Comparison of ENCODE assay signal across 11 cellular contexts in genomic region chr9:127388856-127389238, GRCh38. TPM values are rescaled to one million over a fixed set of nuclear protein-coding genes. Genes with fewer than 3 reads are reported as not detected.
DNase-seq lines count a peak whose midpoint lies in the region; ATAC-seq, FAIRE-seq and TF ChIP-seq lines count a peak whose summit lies in the region.
"Had no signal": no experiment of that assay in that cellular context is flagged by ENCODE, and none has a peak within 500 bp of the region (broad histone marks: within the 10 kb centered on the region; RNA-seq: fewer than 3 reads in every experiment).

No MANE protein-coding gene starts in this region.

- H3K4me1 ChIP-seq in foreskin keratinocyte (peaks cover 11% of the 10 kb centered on the region), small intestine (ENCODE audit: control insufficient read depth in 2 of 2, insufficient read depth in 1 of 2, low read depth in 1 of 2, low read length in 1 of 2) (peaks cover 2 to 7% of the 10 kb centered on the region in 2 donors), stomach (peaks cover 0 to 18% (median 0%) of the 10 kb centered on the region in 4 donors)
- H3K4me1 ChIP-seq: psoas muscle had no signal

- H3K9me3 ChIP-seq in small intestine (ENCODE audit: control insufficient read depth, low read depth): no peaks in the 10 kb centered on the region
- H3K9me3 ChIP-seq in stomach: no peaks in the 10 kb centered on the region
- H3K9me3 ChIP-seq: psoas muscle had no signal

- peak overlapping the region; percentile 76 for H3K27ac Mint-ChIP-seq in T-helper 1 cell treated with Interleukin-12 subunit alpha and Interleukin-12 subunit beta and Interleukin-4 antibody, amounts not matched to agents 30 μg/mL and 1 μg/mL, for 36 hours

- H3K27me3 ChIP-seq in foreskin keratinocyte (no peaks in the 10 kb centered on the region), small intestine (ENCODE audit: control insufficient read depth in 2 of 2, insufficient read depth in 2 of 2, low read length in 2 of 2) (no peaks in the 10 kb centered on the region), stomach (no peaks in the 10 kb centered on the region)

- TF ChIP-seq EP300 in stomach (IDR thresholded peaks at IDR 0.05): no peak

- H3K4me3 Mint-ChIP-seq in T-helper 1 cell treated with Interleukin-12 subunit alpha and Interleukin-12 subunit beta and Interleukin-4 antibody, amounts not matched to agents 30 μg/mL and 1 μg/mL, for 36 hours: peak overlapping the region; percentile 38

- H3K27me3 Mint-ChIP-seq in T-helper 1 cell treated with Interleukin-12 subunit alpha and Interleukin-12 subunit beta and Interleukin-4 antibody, amounts not matched to agents 30 μg/mL and 1 μg/mL, for 36 hours (ENCODE audit: low read depth): peaks cover 78% of the 10 kb centered on the region

- H3K27ac ChIP-seq in foreskin keratinocyte: peak overlapping the region; percentile 41
- H3K27ac ChIP-seq in small intestine (ENCODE audit: low read depth in 1 of 2, low read length in 1 of 2): peak overlapping the region; percentile 42 to 43
- no peak overlapping the region for H3K27ac ChIP-seq in stomach
- H3K27ac ChIP-seq: 22Rv1, psoas muscle had no signal

- peaks cover 22% of the 10 kb centered on the region for H3K4me1 Mint-ChIP-seq in T-helper 1 cell treated with Interleukin-12 subunit alpha and Interleukin-12 subunit beta and Interleukin-4 antibody, amounts not matched to agents 30 μg/mL and 1 μg/mL, for 36 hours (ENCODE audit: low read depth)

- intact Hi-C loops in stomach (cut with DNase I; ENCODE audit: low total_unique reads): no loop called here

- FAIRE-seq in small intestine (lab: Jason Lieb, UNC): no peak

- H3K4me3 ChIP-seq in small intestine (ENCODE audit: low read depth in 1 of 2, low read length in 2 of 2) (no peak overlapping the region), stomach (no peak overlapping the region)
- H3K4me3 ChIP-seq: psoas muscle had no signal

- H3K36me3 Mint-ChIP-seq in T-helper 1 cell treated with Interleukin-12 subunit alpha and Interleukin-12 subunit beta and Interleukin-4 antibody, amounts not matched to agents 30 μg/mL and 1 μg/mL, for 36 hours (ENCODE audit: low read depth): peaks cover 1% of the 10 kb centered on the region

- no peaks in the 10 kb centered on the region for H3K9me3 Mint-ChIP-seq in T-helper 1 cell treated with Interleukin-12 subunit alpha and Interleukin-12 subunit beta and Interleukin-4 antibody, amounts not matched to agents 30 μg/mL and 1 μg/mL, for 36 hours

- H3K36me3 ChIP-seq in small intestine (ENCODE audit: control insufficient read depth in 2 of 2, insufficient read depth in 2 of 2, low read length in 2 of 2): no peaks in the 10 kb centered on the region
- H3K36me3 ChIP-seq in stomach: peaks cover 0 to 11% (median 4%) of the 10 kb centered on the region in 4 donors

- no peak for TF ChIP-seq POLR2A in stomach (IDR thresholded peaks at IDR 0.05)

- no peak for ATAC-seq in foreskin keratinocyte
- ATAC-seq in GM19463 (IDR thresholded peaks at IDR 0.05; ENCODE audit: unreplicated experiment): no peak

- DNase-seq in T-helper 1 cell: no peak
- peak; percentile 68 for DNase-seq in SW480 (ENCODE audit: low spot score)
- no peak for DNase-seq in foreskin keratinocyte
- DNase-seq in small intestine: peak; percentile 28
- DNase-seq in GM19240 (ENCODE audit: insufficient read length, low spot score): no peak
- no peak for DNase-seq in stomach
- DNase-seq: NCI-H2029 had no signal

- WGBS in small intestine, 3 donors: 12 to 50% (median 30%) methylated on average over 6 of the region's 6 CpGs
- WGBS in stomach, 5 donors: 60 to 75% (median 73%) methylated on average over 6 of the region's 6 CpGs

- TF ChIP-seq CTCF in foreskin keratinocyte (conservative IDR thresholded peaks at IDR 0.05): no peak
- TF ChIP-seq CTCF in stomach (IDR thresholded peaks at IDR 0.05): no peak

RNA-seq across cellular contexts. Expression of gene SLC2A8, which starts 8.1 kb away (rescaled TPM):
- total RNA-seq in foreskin keratinocyte: 13.2 and 14.3 TPM in 2 replicates
- 14.4 and 18.1 TPM in 2 replicates for polyA plus RNA-seq in foreskin keratinocyte
- polyA plus RNA-seq in small intestine: 10 to 100 TPM; 17.2 to 21.4 (median 20.0) TPM
- 10 to 100 TPM in 4 of 5 donors, 1 to 10 TPM in 1; 4.7 to 36.2 (median 22.0) TPM for total RNA-seq in stomach
- 10 to 100 TPM; 10.1 to 15.3 (median 12.9) TPM for polyA plus RNA-seq in stomach

RNA-seq across cellular contexts. Expression of gene ZNF79, which starts 35.3 kb away (rescaled TPM):
- total RNA-seq in foreskin keratinocyte (8.5 and 9.8 TPM in 2 replicates), stomach (10 to 100 TPM in 2 of 5 donors, 1 to 10 TPM in 3; 5.1 to 39.1 (median 6.2) TPM)
- polyA plus RNA-seq in foreskin keratinocyte (3.0 and 4.7 TPM in 2 replicates), small intestine (1 to 10 TPM; 2.4 to 4.1 (median 2.5) TPM), stomach (1 to 10 TPM; 1.9 to 3.8 (median 2.7) TPM)

Comparison
In these comparisons a context has a peak if more than half of its experiments do, and no peak if none do; other contexts are left out.
1. DNase-seq: peak in SW480 (single experiment) and small intestine (single experiment); none in T-helper 1 cell (0 of 5), foreskin keratinocyte (0 of 2), GM19240 (single experiment) and stomach (single experiment).
2. H3K27ac ChIP-seq: peak in foreskin keratinocyte (single experiment) and small intestine (2 of 2); none in stomach (0 of 5).